ENCODE assay signal across 8 cellular contexts in genomic region chr22:29359469-29359868, GRCh38. TPM values are rescaled to one million over a fixed set of nuclear protein-coding genes. Genes with fewer than 3 reads are reported as not detected.
DNase-seq lines count a peak whose midpoint lies in the region; ATAC-seq and TF ChIP-seq lines count a peak whose summit lies in the region.

No MANE protein-coding gene starts in this region.

- intact Hi-C loops in testis (cut with DNase I; ENCODE audit: low total_unique reads), result no loop called here

- no peaks in the 10 kb centered on the region for H3K9me3 ChIP-seq in testis

- H3K36me3 ChIP-seq in testis (ENCODE audit: low read depth, missing control alignments), result no peaks in the 10 kb centered on the region

- H3K27ac ChIP-seq in 22Rv1 (no peak overlapping the region), testis (no peak overlapping the region)

- H3K27me3 ChIP-seq in testis, result no peaks in the 10 kb centered on the region

- DNase-seq in HEK293T (ENCODE audit: extremely low spot score), result peak; percentile 56
- peak in 50 of 58 donors; percentile 15 to 74 (median 41) for DNase-seq in anterior cingulate cortex (lab: John Stamatoyannopoulos, UW)
- peak in 38 of 51 donors; percentile 9 to 69 (median 38) for DNase-seq in hypothalamus (lab: John Stamatoyannopoulos, UW)
- peak; percentile 77 for DNase-seq in testis
- no peak for DNase-seq in NCI-H2029 (lab: John Stamatoyannopoulos, UW)
- no peak for DNase-seq in NCI-H1930 (lab: John Stamatoyannopoulos, UW)

- CTCF ChIA-PET in HEK293T (lab: Yijun Ruan, JAX), result interaction anchor here (0.6 to 1.1 kb wide), 4 partner anchors 11 to 1068 kb away, joined by 3 to 4 read pairs (median 3); partner anchors contain the start of gene GAS2L1

- no peaks in the 10 kb centered on the region for H3K4me1 ChIP-seq in testis

- TF ChIP-seq CTCF in 22Rv1 (IDR thresholded peaks at IDR 0.05), result peak; percentile 33; the same call in 1 of the 2 replicates
- TF ChIP-seq CTCF in testis (IDR thresholded peaks at IDR 0.05), result peak; percentile 38 to 50 (median 42)

- POLR2A ChIA-PET in HEK293T (lab: Yijun Ruan, JAX), result no interaction called here

- no peak overlapping the region for H3K4me3 ChIP-seq in testis

- WGBS in testis, 2 donors, result 44 to 52% methylated on average over 8 to 9 of the region's 9 CpGs

- TF ChIP-seq POLR2A in testis (IDR thresholded peaks at IDR 0.05), result no peak

- no peak for ATAC-seq in HG03139 (IDR thresholded peaks at IDR 0.05; ENCODE audit: unreplicated experiment)

TF ChIP-seq in HEK293T, 16 proteins besides CTCF, POLR2A, EP300 and RAD21:
- TF ChIP-seq SP1 (IDR thresholded peaks at IDR 0.05), result no peak
- TF ChIP-seq, protein P1, sequence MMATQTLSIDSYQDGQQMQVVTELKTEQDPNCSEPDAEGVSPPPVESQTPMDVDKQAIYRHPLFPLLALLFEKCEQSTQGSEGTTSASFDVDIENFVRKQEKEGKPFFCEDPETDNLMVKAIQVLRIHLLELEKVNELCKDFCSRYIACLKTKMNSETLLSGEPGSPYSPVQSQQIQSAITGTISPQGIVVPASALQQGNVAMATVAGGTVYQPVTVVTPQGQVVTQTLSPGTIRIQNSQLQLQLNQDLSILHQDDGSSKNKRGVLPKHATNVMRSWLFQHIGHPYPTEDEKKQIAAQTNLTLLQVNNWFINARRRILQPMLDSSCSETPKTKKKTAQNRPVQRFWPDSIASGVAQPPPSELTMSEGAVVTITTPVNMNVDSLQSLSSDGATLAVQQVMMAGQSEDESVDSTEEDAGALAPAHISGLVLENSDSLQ (IDR thresholded peaks at IDR 0.05), result peak; percentile 51
- no peak for TF ChIP-seq FOXM1 (IDR thresholded peaks at IDR 0.05; ENCODE audit: borderline replicate concordance)
- TF ChIP-seq HDGF (IDR thresholded peaks at IDR 0.05; ENCODE audit: borderline replicate concordance), result no peak
- no peak for TF ChIP-seq TARDBP (IDR thresholded peaks at IDR 0.05)
- no peak for TF ChIP-seq BHLHE40 (IDR thresholded peaks at IDR 0.05; ENCODE audit: borderline replicate concordance)
- no peak for TF ChIP-seq L3MBTL2 (conservative IDR thresholded peaks at IDR 0.05)

RNA-seq across cellular contexts. Expression of gene AP1B1, which starts 28.9 kb away (rescaled TPM):
- total RNA-seq in testis, result 10 to 100 TPM; 79.8 to 92.0 TPM
- polyA plus RNA-seq in testis (ENCODE audit: insufficient read depth, low read depth, low replicate concordance), result 71.8 TPM

RNA-seq across cellular contexts. Expression of gene RASL10A, which starts 44.0 kb away (rescaled TPM):
- 10 to 100 TPM in 1 of 2 donors, 1 to 10 TPM in 1; 7.1 to 10.4 TPM for total RNA-seq in testis
- polyA plus RNA-seq in testis (ENCODE audit: insufficient read depth, low read depth, low replicate concordance), result 2.2 TPM

RNA-seq across cellular contexts. Expression of gene GAS2L1, which starts 53.0 kb away (rescaled TPM):
- 100 to 1,000 TPM; 191 to 197 TPM for total RNA-seq in testis
- 84.9 TPM for polyA plus RNA-seq in testis (ENCODE audit: insufficient read depth, low read depth, low replicate concordance)

Comparison
In these comparisons a context has a peak if more than half of its experiments do, and no peak if none do; other contexts are left out.
1. DNase-seq: peak in HEK293T (single experiment), anterior cingulate cortex (50 of 58), hypothalamus (38 of 51) and testis (single experiment); none in NCI-H2029 (single experiment) and NCI-H1930 (0 of 2).